Comparison of ENCODE assay signal across 15 cellular contexts in the genomic region with DNA sequence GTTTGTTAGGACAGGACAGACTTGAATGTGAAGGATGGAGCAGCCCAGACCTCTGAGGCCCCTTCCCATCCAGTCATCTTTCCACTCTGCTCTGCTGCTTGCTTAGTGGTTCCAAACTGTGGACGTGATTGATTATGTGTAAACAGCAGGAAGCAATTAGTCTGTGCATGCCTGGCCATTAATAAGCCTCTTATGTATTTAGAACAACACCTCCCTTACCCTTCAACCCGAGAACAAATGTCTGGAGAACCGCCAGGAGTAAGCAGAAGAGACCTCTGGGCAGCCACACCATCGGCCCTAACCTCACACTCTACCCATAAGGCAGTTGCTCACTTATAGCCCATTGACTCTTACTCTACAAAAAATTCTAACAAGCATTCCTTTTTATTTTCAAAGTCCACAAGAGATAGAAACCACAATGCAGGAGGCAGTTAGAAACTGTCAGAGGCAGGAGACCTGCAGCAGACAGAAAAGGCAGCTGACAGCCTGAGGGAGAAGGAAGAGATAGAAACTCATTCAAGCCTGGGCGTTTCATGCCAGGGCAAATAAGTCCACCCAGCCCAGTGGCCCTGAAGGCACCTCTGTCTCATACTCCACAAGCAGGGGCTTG.
A peak's percentile ranks its signal among the peaks of the same experiment; 100 is the strongest.
DNase-seq lines count a peak whose midpoint lies in the region; ATAC-seq and TF ChIP-seq lines count a peak whose summit lies in the region.
"Had no signal": no experiment of that assay in that cellular context is flagged by ENCODE, and none has a peak within 500 bp of the region (broad histone marks: within the 10 kb centered on the region; RNA-seq: fewer than 3 reads in every experiment).

No MANE protein-coding gene starts in this region.

- ATAC-seq in GM21619 (IDR thresholded peaks at IDR 0.05; ENCODE audit: unreplicated experiment): no peak
- ATAC-seq: naive thymus-derived CD4-positive, alpha-beta T cell; right cardiac atrium had no signal

- DNase-seq in NCI-H2107 treated with DMSO at 0.1 percent for 48 hours (lab: John Stamatoyannopoulos, UW; ENCODE audit: unreplicated experiment) (peak; percentile 4), NCI-H2107 (lab: John Stamatoyannopoulos, UW) (no peak), NCI-H69 (lab: John Stamatoyannopoulos, UW) (peak; percentile 95), epithelial cell of esophagus (ENCODE audit: low read depth) (peak; percentile 57), retinal pigment epithelial cell (ENCODE audit: low read depth) (peak; percentile 2), NCI-H128 (lab: John Stamatoyannopoulos, UW; ENCODE audit: unreplicated experiment) (no peak)
- no peak for DNase-seq in activated CD8-positive, alpha-beta memory T cell treated with anti-CD3 and anti-CD28 coated beads, Interleukin-2, amount 50 U/mL, for 48 hours
- DNase-seq: activated effector memory CD4-positive, alpha-beta T cell treated with anti-CD3 and anti-CD28 coated beads, Interleukin-2, amount 50 U/mL, for 16 hours; anterior cingulate cortex; CD4-positive, alpha-beta T cell; naive thymus-derived CD4-positive, alpha-beta T cell; NCI-H446; stimulated activated CD4-positive, alpha-beta T cell treated with anti-CD3 and anti-CD28 coated beads, Interleukin-1b, Interleukin-23, amount 100 ng/mL, for 48 hours had no signal

- TF ChIP-seq CTCF in epithelial cell of esophagus (IDR thresholded peaks at IDR 0.05; ENCODE audit: insufficient read depth, low read depth, low read length, missing control alignments) (no peak), retinal pigment epithelial cell (conservative IDR thresholded peaks at IDR 0.05; ENCODE audit: low read depth, low read length) (no peak)

- H3K4me3 ChIP-seq in epithelial cell of esophagus (ENCODE audit: low read length): no peak overlapping the region
- H3K4me3 ChIP-seq in retinal pigment epithelial cell (ENCODE audit: low read length): no peak overlapping the region

Comparison
In these comparisons a context has a peak if more than half of its experiments do, and no peak if none do; other contexts are left out.
1. DNase-seq: peak in NCI-H2107 treated with DMSO at 0.1 percent for 48 hours (single experiment), NCI-H69 (single experiment), epithelial cell of esophagus (single experiment) and retinal pigment epithelial cell (single experiment); none in NCI-H2107 (single experiment), activated CD8-positive, alpha-beta memory T cell treated with anti-CD3 and anti-CD28 coated beads, Interleukin-2, amount 50 U/mL, for 48 hours (single experiment) and NCI-H128 (single experiment).